In the genomic region with DNA sequence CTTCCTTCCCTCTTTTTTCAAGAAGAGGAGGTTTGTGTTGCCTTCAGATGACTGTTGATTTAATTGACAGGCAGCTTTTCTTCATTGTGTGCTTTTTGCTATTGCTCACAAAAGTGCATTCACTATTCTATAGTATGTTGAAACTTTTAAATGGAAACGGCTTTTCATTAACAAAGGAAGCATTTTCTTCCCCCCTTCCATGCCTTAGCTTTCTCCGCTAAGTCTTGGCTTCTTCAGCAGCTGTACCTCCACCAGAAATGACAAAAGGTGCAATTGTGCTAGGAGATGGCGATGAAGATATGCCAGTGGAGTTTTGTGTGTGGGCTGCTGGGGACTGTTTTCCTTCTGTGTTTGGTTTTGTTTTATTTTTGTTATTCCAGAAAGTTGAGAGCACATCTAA, we compare ENCODE assay signal across 1 cellular context.
TF ChIP-seq lines count a peak whose summit lies in the region.

No MANE protein-coding gene starts in this region.

TF ChIP-seq in SK-N-SH treated with all-trans-retinoic acid at 6 μM for 48 hours, 23 proteins besides CTCF, POLR2A, EP300 and RAD21 (continued from another document):
- TF ChIP-seq, protein P1, sequence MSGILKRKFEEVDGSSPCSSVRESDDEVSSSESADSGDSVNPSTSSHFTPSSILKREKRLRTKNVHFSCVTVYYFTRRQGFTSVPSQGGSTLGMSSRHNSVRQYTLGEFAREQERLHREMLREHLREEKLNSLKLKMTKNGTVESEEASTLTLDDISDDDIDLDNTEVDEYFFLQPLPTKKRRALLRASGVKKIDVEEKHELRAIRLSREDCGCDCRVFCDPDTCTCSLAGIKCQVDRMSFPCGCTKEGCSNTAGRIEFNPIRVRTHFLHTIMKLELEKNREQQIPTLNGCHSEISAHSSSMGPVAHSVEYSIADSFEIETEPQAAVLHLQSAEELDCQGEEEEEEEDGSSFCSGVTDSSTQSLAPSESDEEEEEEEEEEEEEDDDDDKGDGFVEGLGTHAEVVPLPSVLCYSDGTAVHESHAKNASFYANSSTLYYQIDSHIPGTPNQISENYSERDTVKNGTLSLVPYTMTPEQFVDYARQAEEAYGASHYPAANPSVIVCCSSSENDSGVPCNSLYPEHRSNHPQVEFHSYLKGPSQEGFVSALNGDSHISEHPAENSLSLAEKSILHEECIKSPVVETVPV (CRISPR knock-in tag; IDR thresholded peaks at IDR 0.05), result no peak
- TF ChIP-seq, protein P2, sequence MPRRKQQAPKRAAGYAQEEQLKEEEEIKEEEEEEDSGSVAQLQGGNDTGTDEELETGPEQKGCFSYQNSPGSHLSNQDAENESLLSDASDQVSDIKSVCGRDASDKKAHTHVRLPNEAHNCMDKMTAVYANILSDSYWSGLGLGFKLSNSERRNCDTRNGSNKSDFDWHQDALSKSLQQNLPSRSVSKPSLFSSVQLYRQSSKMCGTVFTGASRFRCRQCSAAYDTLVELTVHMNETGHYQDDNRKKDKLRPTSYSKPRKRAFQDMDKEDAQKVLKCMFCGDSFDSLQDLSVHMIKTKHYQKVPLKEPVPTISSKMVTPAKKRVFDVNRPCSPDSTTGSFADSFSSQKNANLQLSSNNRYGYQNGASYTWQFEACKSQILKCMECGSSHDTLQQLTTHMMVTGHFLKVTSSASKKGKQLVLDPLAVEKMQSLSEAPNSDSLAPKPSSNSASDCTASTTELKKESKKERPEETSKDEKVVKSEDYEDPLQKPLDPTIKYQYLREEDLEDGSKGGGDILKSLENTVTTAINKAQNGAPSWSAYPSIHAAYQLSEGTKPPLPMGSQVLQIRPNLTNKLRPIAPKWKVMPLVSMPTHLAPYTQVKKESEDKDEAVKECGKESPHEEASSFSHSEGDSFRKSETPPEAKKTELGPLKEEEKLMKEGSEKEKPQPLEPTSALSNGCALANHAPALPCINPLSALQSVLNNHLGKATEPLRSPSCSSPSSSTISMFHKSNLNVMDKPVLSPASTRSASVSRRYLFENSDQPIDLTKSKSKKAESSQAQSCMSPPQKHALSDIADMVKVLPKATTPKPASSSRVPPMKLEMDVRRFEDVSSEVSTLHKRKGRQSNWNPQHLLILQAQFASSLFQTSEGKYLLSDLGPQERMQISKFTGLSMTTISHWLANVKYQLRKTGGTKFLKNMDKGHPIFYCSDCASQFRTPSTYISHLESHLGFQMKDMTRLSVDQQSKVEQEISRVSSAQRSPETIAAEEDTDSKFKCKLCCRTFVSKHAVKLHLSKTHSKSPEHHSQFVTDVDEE (CRISPR knock-in tag; IDR thresholded peaks at IDR 0.05), result no peak
- TF ChIP-seq ZNF8 (CRISPR knock-in tag; IDR thresholded peaks at IDR 0.05) (no peak), ARNTL (CRISPR knock-in tag; IDR thresholded peaks at IDR 0.05; ENCODE audit: borderline replicate concordance, low read depth) (no peak), ZFP3 (CRISPR knock-in tag; IDR thresholded peaks at IDR 0.05) (no peak), OSR1 (CRISPR knock-in tag; IDR thresholded peaks at IDR 0.05) (no peak), TCF4 (CRISPR knock-in tag; IDR thresholded peaks at IDR 0.05; ENCODE audit: borderline replicate concordance) (no peak), CSDC2 (CRISPR knock-in tag; IDR thresholded peaks at IDR 0.05) (no peak), ESRRG (CRISPR knock-in tag; IDR thresholded peaks at IDR 0.05) (no peak), TOX (CRISPR knock-in tag; IDR thresholded peaks at IDR 0.05; ENCODE audit: borderline replicate concordance) (no peak), ZNF565 (CRISPR knock-in tag; conservative IDR thresholded peaks at IDR 0.05; ENCODE audit: low read depth) (no peak), ZNF70 (CRISPR knock-in tag; IDR thresholded peaks at IDR 0.05) (no peak)
- TF ChIP-seq, protein P3, sequence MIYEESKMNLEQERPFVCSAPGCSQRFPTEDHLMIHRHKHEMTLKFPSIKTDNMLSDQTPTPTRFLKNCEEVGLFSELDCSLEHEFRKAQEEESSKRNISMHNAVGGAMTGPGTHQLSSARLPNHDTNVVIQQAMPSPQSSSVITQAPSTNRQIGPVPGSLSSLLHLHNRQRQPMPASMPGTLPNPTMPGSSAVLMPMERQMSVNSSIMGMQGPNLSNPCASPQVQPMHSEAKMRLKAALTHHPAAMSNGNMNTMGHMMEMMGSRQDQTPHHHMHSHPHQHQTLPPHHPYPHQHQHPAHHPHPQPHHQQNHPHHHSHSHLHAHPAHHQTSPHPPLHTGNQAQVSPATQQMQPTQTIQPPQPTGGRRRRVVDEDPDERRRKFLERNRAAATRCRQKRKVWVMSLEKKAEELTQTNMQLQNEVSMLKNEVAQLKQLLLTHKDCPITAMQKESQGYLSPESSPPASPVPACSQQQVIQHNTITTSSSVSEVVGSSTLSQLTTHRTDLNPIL (CRISPR knock-in tag; IDR thresholded peaks at IDR 0.05; ENCODE audit: low read depth), result no peak
